ENCODE assay signal across 2 cellular contexts in the genomic region with DNA sequence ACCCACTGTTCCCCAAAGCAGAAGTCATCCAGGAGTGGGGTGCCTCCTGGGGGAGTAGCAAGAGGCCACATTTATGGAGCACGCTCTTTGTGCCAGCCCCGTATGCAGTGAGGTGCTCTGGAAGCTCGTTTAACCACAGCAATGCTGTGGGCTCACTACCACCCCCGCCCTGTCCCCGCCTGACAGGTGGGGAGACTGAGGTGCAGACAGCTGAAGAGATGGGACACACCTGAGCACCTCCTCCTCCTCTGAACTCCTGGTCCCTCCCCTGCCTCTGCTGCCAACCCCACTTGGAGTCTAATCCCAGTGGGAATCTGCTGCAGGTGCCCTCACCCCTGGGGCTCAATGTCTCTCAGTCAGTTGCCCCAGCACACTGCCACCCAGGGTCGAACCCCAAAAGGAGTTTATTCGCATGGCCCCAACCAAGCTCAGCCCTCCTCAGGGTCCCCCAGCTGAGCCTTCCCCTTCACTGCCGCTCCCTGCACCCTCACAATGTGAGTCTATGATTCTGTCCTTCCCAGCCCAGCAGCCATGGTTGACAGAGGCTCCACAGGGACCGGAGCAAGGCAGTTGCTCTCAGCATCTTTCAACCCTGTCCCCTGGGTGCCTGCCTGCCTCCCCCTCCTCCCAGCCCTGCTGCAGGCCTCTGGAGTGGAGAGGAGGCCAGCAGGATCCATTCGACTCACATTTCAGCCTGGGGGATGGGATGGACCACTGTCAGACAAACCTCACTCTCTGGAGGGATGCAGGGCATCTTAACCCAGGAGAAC.
TF ChIP-seq lines count a peak whose summit lies in the region.

No MANE protein-coding gene starts in this region.

TF ChIP-seq in IMR-90, 13 proteins besides CTCF, POLR2A, EP300 and RAD21:
- TF ChIP-seq MAFK (IDR thresholded peaks at IDR 0.05; ENCODE audit: low read depth, low read length) (no peak), CHD1 (IDR thresholded peaks at IDR 0.05; ENCODE audit: low read depth, low read length) (no peak), BHLHE40 (IDR thresholded peaks at IDR 0.05; ENCODE audit: low read depth, low read length) (no peak), SMC3 (IDR thresholded peaks at IDR 0.05; ENCODE audit: low read depth, low read length) (no peak), RCOR1 (IDR thresholded peaks at IDR 0.05; ENCODE audit: insufficient replicate concordance, low read length) (no peak), MXI1 (IDR thresholded peaks at IDR 0.05; ENCODE audit: borderline replicate concordance, low read depth, low read length) (no peak), CEBPB (IDR thresholded peaks at IDR 0.05; ENCODE audit: low read depth, low read length) (no peak), MAZ (IDR thresholded peaks at IDR 0.05; ENCODE audit: borderline replicate concordance, low read depth, low read length) (no peak), NFE2L2 (IDR thresholded peaks at IDR 0.05; ENCODE audit: low read depth, low read length) (no peak), RFX5 (IDR thresholded peaks at IDR 0.05; ENCODE audit: low read depth, low read length) (no peak), ELK1 (IDR thresholded peaks at IDR 0.05; ENCODE audit: borderline replicate concordance, low read depth, low read length) (no peak), FOS (IDR thresholded peaks at IDR 0.05; ENCODE audit: low read depth, low read length) (no peak)
- TF ChIP-seq, protein P1, sequence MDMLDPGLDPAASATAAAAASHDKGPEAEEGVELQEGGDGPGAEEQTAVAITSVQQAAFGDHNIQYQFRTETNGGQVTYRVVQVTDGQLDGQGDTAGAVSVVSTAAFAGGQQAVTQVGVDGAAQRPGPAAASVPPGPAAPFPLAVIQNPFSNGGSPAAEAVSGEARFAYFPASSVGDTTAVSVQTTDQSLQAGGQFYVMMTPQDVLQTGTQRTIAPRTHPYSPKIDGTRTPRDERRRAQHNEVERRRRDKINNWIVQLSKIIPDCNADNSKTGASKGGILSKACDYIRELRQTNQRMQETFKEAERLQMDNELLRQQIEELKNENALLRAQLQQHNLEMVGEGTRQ (IDR thresholded peaks at IDR 0.05; ENCODE audit: low read depth, low read length): no peak
TF ChIP-seq in IMR-90: peak in this region for 0.

TF ChIP-seq in WTC11, 78 proteins besides CTCF, POLR2A, EP300 and RAD21:
- TF ChIP-seq ZNF423 (CRISPR knock-in tag; IDR thresholded peaks at IDR 0.05) (peak; percentile 54; the same call in 1 of the 2 replicates), MXD4 (CRISPR knock-in tag; IDR thresholded peaks at IDR 0.05; ENCODE audit: borderline replicate concordance) (no peak)
